In the genomic region with DNA sequence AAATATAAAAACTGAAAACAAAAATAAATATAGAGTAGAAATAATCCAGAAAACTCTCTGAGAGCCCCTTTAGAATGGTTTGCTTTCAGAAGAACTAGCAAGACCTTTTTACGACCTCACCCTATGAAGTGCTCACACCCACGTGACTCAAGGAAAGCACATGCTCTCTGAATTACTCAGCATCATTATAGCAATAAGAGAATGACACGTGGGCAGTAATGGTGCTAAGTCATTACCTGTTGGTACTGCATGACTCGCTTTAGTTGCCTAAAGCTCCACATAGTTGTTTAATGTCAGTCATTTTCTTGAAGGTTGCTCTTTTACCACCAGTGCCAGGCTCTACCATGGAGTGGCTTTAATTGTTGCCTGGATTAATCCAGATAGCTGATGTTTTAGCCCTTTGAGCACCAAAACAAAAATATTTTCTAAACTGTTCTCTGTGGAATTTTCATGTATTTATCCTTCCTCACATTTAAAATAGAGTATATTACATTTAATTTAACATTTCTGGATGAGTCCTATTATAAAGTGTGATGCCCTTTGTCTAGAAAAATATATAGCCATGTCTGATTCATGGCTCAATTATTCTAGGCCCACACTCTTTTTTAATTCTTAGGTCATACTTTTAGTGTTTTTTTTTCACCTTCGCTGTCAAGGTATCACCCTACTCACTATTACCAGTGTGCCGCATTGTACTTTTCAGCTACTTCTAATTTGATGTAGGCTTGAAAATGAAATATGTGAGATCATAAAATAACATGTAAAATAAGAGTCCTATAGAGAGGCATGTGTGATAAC, we compare ENCODE assay signal across 11 cellular contexts. TPM values are rescaled to one million over a fixed set of nuclear protein-coding genes. Genes with fewer than 3 reads are reported as not detected.
DNase-seq lines count a peak whose midpoint lies in the region; ATAC-seq and TF ChIP-seq lines count a peak whose summit lies in the region.
"Had no signal": no experiment of that assay in that cellular context is flagged by ENCODE, and none has a peak within 500 bp of the region (broad histone marks: within the 10 kb centered on the region; RNA-seq: fewer than 3 reads in every experiment).

No MANE protein-coding gene starts in this region.

- H3K4me3 ChIP-seq in SK-N-SH (ENCODE audit: low read depth in 2 of 2, low read length in 1 of 2) (no peak overlapping the region), colonic mucosa (no peak overlapping the region), smooth muscle cell (no peak overlapping the region)
- H3K4me3 ChIP-seq: BLaER1 had no signal

- H3K27ac ChIP-seq in SK-N-SH (ENCODE audit: low read depth in 2 of 2, low read length in 1 of 2) = peak overlapping the region; percentile 48 to 82; a peak in 3 of 4 replicates
- no peak overlapping the region for H3K27ac ChIP-seq in colonic mucosa
- peak overlapping the region; percentile 64 for H3K27ac ChIP-seq in smooth muscle cell (ENCODE audit: low read depth)
- H3K27ac ChIP-seq: BLaER1 had no signal

- H2AFZ ChIP-seq in SK-N-SH (ENCODE audit: low read depth) (no peak overlapping the region), smooth muscle cell (ENCODE audit: low read depth) (no peak overlapping the region)

- no peak for TF ChIP-seq CTCF in SK-N-SH (IDR thresholded peaks at IDR 0.05)
- no peak for TF ChIP-seq CTCF in colonic mucosa (IDR thresholded peaks at IDR 0.05)
- TF ChIP-seq CTCF in smooth muscle cell (IDR thresholded peaks at IDR 0.05; ENCODE audit: borderline replicate concordance, insufficient read depth, poor library complexity, severe bottlenecking) = no peak
- TF ChIP-seq CTCF in GM10266 (IDR thresholded peaks at IDR 0.05; ENCODE audit: control insufficient read depth, insufficient read depth, low read depth, missing control alignments) = no peak

- H3K27me3 ChIP-seq in SK-N-SH (ENCODE audit: insufficient read depth) (no peaks in the 10 kb centered on the region), colonic mucosa (no peaks in the 10 kb centered on the region), smooth muscle cell (ENCODE audit: low read depth) (no peaks in the 10 kb centered on the region)
- H3K27me3 ChIP-seq: BLaER1 had no signal

- no peak for TF ChIP-seq RAD21 in SK-N-SH (IDR thresholded peaks at IDR 0.05; ENCODE audit: low read length)

- H4K20me1 ChIP-seq in SK-N-SH (ENCODE audit: insufficient read depth) = no peaks in the 10 kb centered on the region
- H4K20me1 ChIP-seq in smooth muscle cell (ENCODE audit: low read depth) = no peaks in the 10 kb centered on the region
- H4K20me1 ChIP-seq: BLaER1 had no signal

- H3K36me3 ChIP-seq in SK-N-SH (replicated peaks in 1 of 2; ENCODE audit: control insufficient read depth in 1 of 2, insufficient read depth in 2 of 2, low read length in 1 of 2) (no peaks in the 10 kb centered on the region), colonic mucosa (no peaks in the 10 kb centered on the region), smooth muscle cell (ENCODE audit: low read depth) (no peaks in the 10 kb centered on the region)
- H3K36me3 ChIP-seq: BLaER1 had no signal

- no peak overlapping the region for H3K9ac ChIP-seq in SK-N-SH
- H3K9ac ChIP-seq in colonic mucosa (ENCODE audit: low read depth in 2 of 2, low read length in 2 of 2) = no peak overlapping the region
- no peak overlapping the region for H3K9ac ChIP-seq in smooth muscle cell (ENCODE audit: low read depth)
- H3K9ac ChIP-seq: BLaER1 had no signal

- H3K79me2 ChIP-seq in SK-N-SH (ENCODE audit: insufficient read depth) (no peaks in the 10 kb centered on the region), smooth muscle cell (ENCODE audit: low read depth) (no peaks in the 10 kb centered on the region)

- CTCF ChIA-PET in SK-N-SH (lab: Yijun Ruan, JAX) = interaction anchor here (0.6 to 7.1 kb wide), 3 partner anchors 68 to 103 kb away, joined by 3 to 59 read pairs (median 3); partner anchors contain the start of gene VPS36

- 60% methylated on average over 6 of the region's 6 CpGs for WGBS in SK-N-SH (ENCODE audit: low lambda C conversion rate)
- 53% methylated on average over 6 of the region's 6 CpGs for WGBS in smooth muscle cell (ENCODE audit: low lambda C conversion rate)

- no peak overlapping the region for H3K4me2 ChIP-seq in SK-N-SH
- peak overlapping the region; percentile 58 for H3K4me2 ChIP-seq in smooth muscle cell
- H3K4me2 ChIP-seq: BLaER1 had no signal

- POLR2A ChIA-PET in SK-N-SH (lab: Yijun Ruan, JAX) = interaction anchor here (0.6 kb wide), 1 partner anchor 63 kb away, joined by 3 read pairs; no protein-coding TSS in a partner anchor

- H3F3A ChIP-seq in SK-N-SH (replicated peaks; ENCODE audit: insufficient read depth) = peaks cover 27% of the 10 kb centered on the region
- H3F3A ChIP-seq in smooth muscle cell (ENCODE audit: low read depth) = peaks cover 15% of the 10 kb centered on the region

- H3K9me2 ChIP-seq in SK-N-SH = no peaks in the 10 kb centered on the region

- H3K4me1 ChIP-seq in SK-N-SH (ENCODE audit: control insufficient read depth in 1 of 2, insufficient read depth in 2 of 2, low read depth in 1 of 2, low read length in 1 of 2) (peaks cover 3 to 27% of the 10 kb centered on the region in 2 experiments), colonic mucosa (no peaks in the 10 kb centered on the region), smooth muscle cell (ENCODE audit: low read depth) (peaks cover 6% of the 10 kb centered on the region)
- H3K4me1 ChIP-seq: BLaER1 had no signal

- no peak for DNase-seq in SK-N-SH
- peak; percentile 51 for DNase-seq in HPDE6-E6E7 (ENCODE audit: extremely low spot score)
- peak; percentile 22 for DNase-seq in colonic mucosa
- no peak for DNase-seq in smooth muscle cell (lab: John Stamatoyannopoulos, UW; ENCODE audit: unreplicated experiment)
- no peak for DNase-seq in GM10266 (ENCODE audit: extremely low spot score)
- no peak for DNase-seq in epidermal melanocyte (ENCODE audit: insufficient read length, low spot score)
- DNase-seq: naive B cell; NK-92 treated with Interleukin-12 subunit alpha and Interleukin-12 subunit beta, amount 100 ng/mL, for 24 hours had no signal

- ATAC-seq in SK-N-SH treated with all-trans-retinoic acid at 6 μM for 48 hours = no peak; the same call in 2 of the 3 replicates
- no peak for ATAC-seq in HG02571 (IDR thresholded peaks at IDR 0.05; ENCODE audit: unreplicated experiment)

- H3K9me3 ChIP-seq in SK-N-SH = no peaks in the 10 kb centered on the region
- no peaks in the 10 kb centered on the region for H3K9me3 ChIP-seq in colonic mucosa
- no peaks in the 10 kb centered on the region for H3K9me3 ChIP-seq in smooth muscle cell (replicated peaks; ENCODE audit: low read depth)

- no peak for TF ChIP-seq EP300 in SK-N-SH (IDR thresholded peaks at IDR 0.05; ENCODE audit: borderline replicate concordance in 1 of 2, low read depth in 1 of 2, low read length in 1 of 2)

- intact Hi-C loops in colonic mucosa (cut with DNase I) = no loop called here

TF ChIP-seq in SK-N-SH, 30 proteins besides CTCF, POLR2A, EP300 and RAD21:
- TF ChIP-seq TCF12 (IDR thresholded peaks at IDR 0.05) (no peak), GABPA (IDR thresholded peaks at IDR 0.05; ENCODE audit: low read depth) (no peak), FOSL2 (IDR thresholded peaks at IDR 0.05; ENCODE audit: borderline replicate concordance, low read depth) (peak; percentile 49; the same call in 1 of the 2 replicates), RXRA (IDR thresholded peaks at IDR 0.05; ENCODE audit: borderline replicate concordance, low read depth) (peak; percentile 21; the same call in 1 of the 2 replicates), MAX (IDR thresholded peaks at IDR 0.05; ENCODE audit: low read depth) (peak; percentile 57; the same call in 1 of the 2 replicates), JUND (IDR thresholded peaks at IDR 0.05) (peak; percentile 16; the same call in 1 of the 2 replicates)
- TF ChIP-seq, protein P1, sequence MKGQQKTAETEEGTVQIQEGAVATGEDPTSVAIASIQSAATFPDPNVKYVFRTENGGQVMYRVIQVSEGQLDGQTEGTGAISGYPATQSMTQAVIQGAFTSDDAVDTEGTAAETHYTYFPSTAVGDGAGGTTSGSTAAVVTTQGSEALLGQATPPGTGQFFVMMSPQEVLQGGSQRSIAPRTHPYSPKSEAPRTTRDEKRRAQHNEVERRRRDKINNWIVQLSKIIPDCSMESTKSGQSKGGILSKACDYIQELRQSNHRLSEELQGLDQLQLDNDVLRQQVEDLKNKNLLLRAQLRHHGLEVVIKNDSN (IDR thresholded peaks at IDR 0.05; ENCODE audit: borderline replicate concordance, low read depth) = peak; percentile 79

TF ChIP-seq in SK-N-SH treated with all-trans-retinoic acid at 6 μM for 48 hours, 23 proteins besides CTCF, POLR2A, EP300 and RAD21:
- TF ChIP-seq ISL1 (CRISPR knock-in tag; IDR thresholded peaks at IDR 0.05) (no peak), SNAI2 (CRISPR knock-in tag; IDR thresholded peaks at IDR 0.05) (no peak), ZC3H10 (CRISPR knock-in tag; IDR thresholded peaks at IDR 0.05) (no peak), TCF4 (CRISPR knock-in tag; IDR thresholded peaks at IDR 0.05; ENCODE audit: borderline replicate concordance) (no peak)
TF ChIP-seq in SK-N-SH treated with all-trans-retinoic acid at 6 μM for 48 hours: peak in this region for 0.

RNA-seq across cellular contexts. Expression of gene THSD1, which starts 56.8 kb away (rescaled TPM):
- polyA plus RNA-seq in SK-N-SH (2012; rRNA removed) (8.9 and 10.1 TPM in 2 replicates), smooth muscle cell (0.08 and 1.1 TPM in 2 replicates)
- polyA plus RNA-seq in SK-N-SH (2012; cell fraction: cytosol; rRNA removed) = 6.2 and 8.1 TPM in 2 replicates
- polyA plus RNA-seq in SK-N-SH (2012; cell fraction: nucleus; rRNA removed) = 12.0 and 14.6 TPM in 2 replicates
- total RNA-seq in colonic mucosa (1 to 10 TPM in 1 of 2 donors, under 1 TPM in 1; 0.79 to 1.8 TPM), smooth muscle cell (0.54 and 0.67 TPM in 2 replicates)

Comparison
In these comparisons a context has a peak if more than half of its experiments do, and no peak if none do; other contexts are left out.
1. DNase-seq: peak in HPDE6-E6E7 (single experiment) and colonic mucosa (single experiment); none in SK-N-SH (single experiment), smooth muscle cell (single experiment), GM10266 (single experiment) and epidermal melanocyte (single experiment).